In the genomic region with DNA sequence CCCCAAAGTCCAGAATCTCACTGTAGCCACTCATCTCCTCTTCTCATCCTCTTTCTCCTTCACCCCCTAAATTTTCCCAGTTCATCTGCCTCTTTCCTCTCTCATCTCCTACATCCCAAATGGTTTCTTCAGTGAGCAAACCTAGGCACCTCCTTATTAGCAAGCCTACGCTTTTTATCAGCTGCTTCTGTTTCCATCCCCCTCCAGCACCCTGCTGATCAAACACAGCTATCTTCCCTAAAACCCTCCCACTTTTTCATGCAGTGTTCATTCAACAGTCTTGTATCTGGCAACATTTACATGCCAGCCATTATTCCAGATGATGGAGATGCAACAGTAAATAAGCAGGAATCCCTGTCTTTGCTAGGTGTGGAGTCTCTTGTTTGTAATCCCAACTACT, we compare ENCODE assay signal across 24 cellular contexts.
"Had no signal": no experiment of that assay in that cellular context is flagged by ENCODE, and none has a peak within 500 bp of the region (broad histone marks: within the 10 kb centered on the region; RNA-seq: fewer than 3 reads in every experiment).

No MANE protein-coding gene starts in this region.

- H3K27me3 Mint-ChIP-seq: activated CD8-positive, alpha-beta T cell treated with anti-CD3 and anti-CD28 coated beads for 36 hours; activated naive CD8-positive, alpha-beta T cell treated with anti-CD3 and anti-CD28 coated beads for 36 hours had no signal

- ATAC-seq: activated CD4-positive, CD25-positive, alpha-beta regulatory T cell treated with anti-CD3 and anti-CD28 coated beads, Interleukin-2, amount 50 U/mL, for 24 hours; activated CD8-positive, alpha-beta T cell treated with anti-CD3 and anti-CD28 coated beads for 36 hours; Right ventricle myocardium inferior; T-cell had no signal

- H3K4me3 ChIP-seq: cardiac muscle cell, SK-N-MC had no signal

- H3K36me3 Mint-ChIP-seq: activated naive CD8-positive, alpha-beta T cell treated with anti-CD3 and anti-CD28 coated beads for 36 hours; T-cell had no signal

- H3K36me3 ChIP-seq: cardiac muscle cell, WERI-Rb-1 had no signal

- H3K27me3 ChIP-seq: brain microvascular endothelial cell, cardiac muscle cell had no signal

- DNase-seq: activated CD4-positive, alpha-beta T cell treated with anti-CD3 and anti-CD28 coated beads for 4 hours; activated CD8-positive, alpha-beta T cell treated with anti-CD3 and anti-CD28 coated beads for 36 hours; activated effector memory CD4-positive, alpha-beta T cell treated with Interleukin-2 at 50 U/mL for 16 hours; activated naive CD4-positive, alpha-beta T cell treated with anti-CD3 and anti-CD28 coated beads for 36 hours; activated naive CD8-positive, alpha-beta T cell treated with anti-CD3 and anti-CD28 coated beads for 36 hours; activated T-cell treated with anti-CD3 and anti-CD28 coated beads, Interleukin-2, amount 50 U/mL, for 24 hours; brain microvascular endothelial cell; Karpas-422; NCI-H1105 treated with DMSO at 0.1 percent for 48 hours; NCI-H1436 treated with DMSO at 0.1 percent for 48 hours; NCI-H1930; NCI-H2107; NCI-H226; NCI-H69; RPMI8226; T-cell; T-helper 2 cell; T1000; WERI-Rb-1 had no signal

- H3K4me3 Mint-ChIP-seq: activated CD8-positive, alpha-beta T cell treated with anti-CD3 and anti-CD28 coated beads for 36 hours; activated naive CD4-positive, alpha-beta T cell treated with anti-CD3 and anti-CD28 coated beads for 36 hours; activated naive CD8-positive, alpha-beta T cell treated with anti-CD3 and anti-CD28 coated beads for 36 hours; activated T-cell treated with anti-CD3 and anti-CD28 coated beads, Interleukin-2, amount 50 U/mL, for 24 hours; activated T-helper 1 cell treated with anti-CD3 and anti-CD28 coated beads, Interleukin-12 subunit alpha, Interleukin-12 subunit beta, Interleukin-2, Interleukin-4 antibody, amounts not matched to agents 30 ng/mL and 10 ng/mL and 1 ng/mL, durations not matched to agents 14 hours and 24 hours and 36 hours; T-cell had no signal

- H3K27ac ChIP-seq: brain microvascular endothelial cell, cardiac muscle cell, SK-N-MC, WERI-Rb-1 had no signal

- H3K9me3 Mint-ChIP-seq: activated CD8-positive, alpha-beta T cell treated with anti-CD3 and anti-CD28 coated beads for 36 hours; activated naive CD4-positive, alpha-beta T cell treated with anti-CD3 and anti-CD28 coated beads for 36 hours; activated naive CD8-positive, alpha-beta T cell treated with anti-CD3 and anti-CD28 coated beads for 36 hours; activated T-cell treated with anti-CD3 and anti-CD28 coated beads, Interleukin-2, amount 50 U/mL, for 24 hours; activated T-helper 1 cell treated with anti-CD3 and anti-CD28 coated beads, Interleukin-12 subunit alpha, Interleukin-12 subunit beta, Interleukin-2, Interleukin-4 antibody, amounts not matched to agents 30 ng/mL and 10 ng/mL and 1 ng/mL, durations not matched to agents 14 hours and 24 hours and 36 hours; T-cell had no signal

- H3K27ac Mint-ChIP-seq: activated CD8-positive, alpha-beta T cell treated with anti-CD3 and anti-CD28 coated beads for 36 hours; activated naive CD4-positive, alpha-beta T cell treated with anti-CD3 and anti-CD28 coated beads for 36 hours; activated naive CD8-positive, alpha-beta T cell treated with anti-CD3 and anti-CD28 coated beads for 36 hours; activated T-cell treated with anti-CD3 and anti-CD28 coated beads, Interleukin-2, amount 50 U/mL, for 24 hours; activated T-helper 1 cell treated with anti-CD3 and anti-CD28 coated beads, Interleukin-12 subunit alpha, Interleukin-12 subunit beta, Interleukin-2, Interleukin-4 antibody, amounts not matched to agents 30 ng/mL and 10 ng/mL and 1 ng/mL, durations not matched to agents 14 hours and 24 hours and 36 hours; T-cell had no signal
